ENCODE assay signal across 10 cellular contexts in genomic region chr9:122180633-122181032, GRCh38. TPM values are rescaled to one million over a fixed set of nuclear protein-coding genes. Genes with fewer than 3 reads are reported as not detected.
A peak's percentile ranks its signal among the peaks of the same experiment; 100 is the strongest.
DNase-seq lines count a peak whose midpoint lies in the region; ATAC-seq and TF ChIP-seq lines count a peak whose summit lies in the region.
"Had no signal": no experiment of that assay in that cellular context is flagged by ENCODE, and none has a peak within 500 bp of the region (broad histone marks: within the 10 kb centered on the region; RNA-seq: fewer than 3 reads in every experiment).

No MANE protein-coding gene starts in this region.

- H3K27me3 Mint-ChIP-seq in natural killer cell treated with Interleukin-12 subunit alpha and Interleukin-12 subunit beta and Interleukin-15 and Interleukin-18, amount 100 ng/mL, for 72 hours: peaks cover 2 to 30% of the 10 kb centered on the region in 2 donors

- no peak overlapping the region for H3K27ac ChIP-seq in SK-N-SH (ENCODE audit: low read depth in 2 of 2, low read length in 1 of 2)

- no peaks in the 10 kb centered on the region for H3K9me3 Mint-ChIP-seq in natural killer cell treated with Interleukin-12 subunit alpha and Interleukin-12 subunit beta and Interleukin-15 and Interleukin-18, amount 100 ng/mL, for 72 hours
- H3K9me3 Mint-ChIP-seq: CD8-positive, alpha-beta memory T cell had no signal

- H3K27me3 ChIP-seq in SK-N-SH (ENCODE audit: insufficient read depth): peaks cover 21% of the 10 kb centered on the region

- H4K20me1 ChIP-seq in SK-N-SH (ENCODE audit: insufficient read depth): no peaks in the 10 kb centered on the region

- no peaks in the 10 kb centered on the region for H3K4me1 Mint-ChIP-seq in natural killer cell treated with Interleukin-12 subunit alpha and Interleukin-12 subunit beta and Interleukin-15 and Interleukin-18, amount 100 ng/mL, for 72 hours (ENCODE audit: low read depth in 2 of 2)
- H3K4me1 Mint-ChIP-seq: CD8-positive, alpha-beta memory T cell had no signal

- no peaks in the 10 kb centered on the region for H3K9me2 ChIP-seq in SK-N-SH

- no peak for TF ChIP-seq EP300 in SK-N-SH (IDR thresholded peaks at IDR 0.05; ENCODE audit: borderline replicate concordance in 1 of 2, low read depth in 1 of 2, low read length in 1 of 2)

- no peaks in the 10 kb centered on the region for H3F3A ChIP-seq in SK-N-SH (replicated peaks; ENCODE audit: insufficient read depth)

- TF ChIP-seq RAD21 in SK-N-SH (IDR thresholded peaks at IDR 0.05; ENCODE audit: low read length): no peak

- ATAC-seq in HG02623 (IDR thresholded peaks at IDR 0.05; ENCODE audit: unreplicated experiment): no peak
- no peak for ATAC-seq in natural killer cell treated with Interleukin-12 subunit alpha and Interleukin-12 subunit beta and Interleukin-15 and Interleukin-18, amount 100 ng/mL, for 72 hours

- H3K9me3 ChIP-seq in SK-N-SH: no peaks in the 10 kb centered on the region

- H2AFZ ChIP-seq in SK-N-SH (ENCODE audit: low read depth): no peak overlapping the region

- POLR2A ChIA-PET in SK-N-SH (lab: Yijun Ruan, JAX): no interaction called here

- 23% methylated on average over 4 of the region's 4 CpGs for WGBS in SK-N-SH (ENCODE audit: low lambda C conversion rate)

- H3K4me3 Mint-ChIP-seq in natural killer cell treated with Interleukin-12 subunit alpha and Interleukin-12 subunit beta and Interleukin-15 and Interleukin-18, amount 100 ng/mL, for 72 hours: no peak overlapping the region
- H3K4me3 Mint-ChIP-seq: CD8-positive, alpha-beta memory T cell had no signal

- CTCF ChIA-PET in SK-N-SH (lab: Yijun Ruan, JAX): interaction anchor here (3.6 kb wide), 1 partner anchor 170 kb away, joined by 8 read pairs; no protein-coding TSS in a partner anchor

- H3K4me2 ChIP-seq in SK-N-SH: no peak overlapping the region

- no peak overlapping the region for H3K4me3 ChIP-seq in AG09309 (ENCODE audit: control insufficient read depth, low read depth, low read length)
- H3K4me3 ChIP-seq in SK-N-SH (ENCODE audit: low read depth in 2 of 2, low read length in 1 of 2): no peak overlapping the region

- H3K36me3 Mint-ChIP-seq in natural killer cell treated with Interleukin-12 subunit alpha and Interleukin-12 subunit beta and Interleukin-15 and Interleukin-18, amount 100 ng/mL, for 72 hours: no peaks in the 10 kb centered on the region
- H3K36me3 Mint-ChIP-seq: CD8-positive, alpha-beta memory T cell had no signal

- H3K36me3 ChIP-seq in SK-N-SH (replicated peaks in 1 of 2; ENCODE audit: control insufficient read depth in 1 of 2, insufficient read depth in 2 of 2, low read length in 1 of 2): no peaks in the 10 kb centered on the region

- no peak overlapping the region for H3K27ac Mint-ChIP-seq in natural killer cell treated with Interleukin-12 subunit alpha and Interleukin-12 subunit beta and Interleukin-15 and Interleukin-18, amount 100 ng/mL, for 72 hours

- H3K79me2 ChIP-seq in SK-N-SH (ENCODE audit: insufficient read depth): no peaks in the 10 kb centered on the region

- no peaks in the 10 kb centered on the region for H3K4me1 ChIP-seq in SK-N-SH (ENCODE audit: control insufficient read depth in 1 of 2, insufficient read depth in 2 of 2, low read depth in 1 of 2, low read length in 1 of 2)

- H3K9ac ChIP-seq in SK-N-SH: no peak overlapping the region

- TF ChIP-seq CTCF in AG09309 (IDR thresholded peaks at IDR 0.05; ENCODE audit: control insufficient read depth, insufficient read depth, low read depth, low read length, missing control alignments): no peak
- no peak for TF ChIP-seq CTCF in SK-N-SH (IDR thresholded peaks at IDR 0.05)

- DNase-seq in AG09309 (ENCODE audit: low read depth) (peak; percentile 56), HS-5 (ENCODE audit: low read depth) (peak; percentile 39), SK-N-SH (no peak), fibroblast of the conjunctiva (ENCODE audit: low read depth) (peak; percentile 14), OCI-M2 (lab: John Stamatoyannopoulos, UW; ENCODE audit: unreplicated experiment) (no peak), NCI-H1105 (lab: John Stamatoyannopoulos, UW) (no peak)
- no peak for DNase-seq in natural killer cell treated with Interleukin-12 subunit alpha and Interleukin-12 subunit beta and Interleukin-15 and Interleukin-18, amount 100 ng/mL, for 72 hours (ENCODE audit: low spot score)
- DNase-seq: amniotic stem cell; CD8-positive, alpha-beta memory T cell had no signal

TF ChIP-seq in SK-N-SH, 30 proteins besides CTCF, POLR2A, EP300 and RAD21:
- TF ChIP-seq, protein P1, sequence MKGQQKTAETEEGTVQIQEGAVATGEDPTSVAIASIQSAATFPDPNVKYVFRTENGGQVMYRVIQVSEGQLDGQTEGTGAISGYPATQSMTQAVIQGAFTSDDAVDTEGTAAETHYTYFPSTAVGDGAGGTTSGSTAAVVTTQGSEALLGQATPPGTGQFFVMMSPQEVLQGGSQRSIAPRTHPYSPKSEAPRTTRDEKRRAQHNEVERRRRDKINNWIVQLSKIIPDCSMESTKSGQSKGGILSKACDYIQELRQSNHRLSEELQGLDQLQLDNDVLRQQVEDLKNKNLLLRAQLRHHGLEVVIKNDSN (IDR thresholded peaks at IDR 0.05; ENCODE audit: borderline replicate concordance, low read depth): peak; percentile 84; the same call in 1 of the 2 replicates
- TF ChIP-seq FOXJ3 (CRISPR knock-in tag; IDR thresholded peaks at IDR 0.05): no peak
TF ChIP-seq in SK-N-SH: peak in this region for 1.

RNA-seq across cellular contexts. Expression of gene MORN5, which starts 20.9 kb away (rescaled TPM):
- polyA plus RNA-seq in SK-N-SH (2012; rRNA removed): not detected in 2 replicates
- polyA plus RNA-seq in SK-N-SH (2012; cell fraction: cytosol; rRNA removed): 0.06 and 0.09 TPM in 2 replicates
- 0.11 and 0.16 TPM in 2 replicates for polyA plus RNA-seq in SK-N-SH (2012; cell fraction: nucleus; rRNA removed)
- total RNA-seq in natural killer cell treated with Interleukin-12 subunit alpha and Interleukin-12 subunit beta and Interleukin-15 and Interleukin-18, amount 100 ng/mL, for 72 hours: not detected
- total RNA-seq: CD8-positive, alpha-beta memory T cell had no signal
- polyA plus RNA-seq: CD8-positive, alpha-beta memory T cell had no signal

RNA-seq across cellular contexts. Expression of gene NDUFA8, which starts 21.1 kb away (rescaled TPM):
- polyA plus RNA-seq in SK-N-SH (2012; rRNA removed): 97.4 and 116 TPM in 2 replicates
- polyA plus RNA-seq in SK-N-SH (2012; cell fraction: cytosol; rRNA removed): 129 and 149 TPM in 2 replicates
- polyA plus RNA-seq in SK-N-SH (2012; cell fraction: nucleus; rRNA removed): 34.0 and 34.2 TPM in 2 replicates
- 10 to 100 TPM; 36.5 to 45.6 TPM for total RNA-seq in natural killer cell treated with Interleukin-12 subunit alpha and Interleukin-12 subunit beta and Interleukin-15 and Interleukin-18, amount 100 ng/mL, for 72 hours

RNA-seq across cellular contexts. Expression of gene LHX6, which starts 48.1 kb away (rescaled TPM):
- polyA plus RNA-seq in SK-N-SH (2012; rRNA removed): 0.02 TPM in 1 of 2 replicates, not detected in the other
- 0.01 and 0.04 TPM in 2 replicates for polyA plus RNA-seq in SK-N-SH (2012; cell fraction: cytosol; rRNA removed)
- polyA plus RNA-seq in SK-N-SH (2012; cell fraction: nucleus; rRNA removed): 0.05 TPM in 1 of 2 replicates, not detected in the other
- total RNA-seq in natural killer cell treated with Interleukin-12 subunit alpha and Interleukin-12 subunit beta and Interleukin-15 and Interleukin-18, amount 100 ng/mL, for 72 hours: not detected
- total RNA-seq: CD8-positive, alpha-beta memory T cell had no signal
- polyA plus RNA-seq: CD8-positive, alpha-beta memory T cell had no signal

Comparison
In these comparisons a context has a peak if more than half of its experiments do, and no peak if none do; other contexts are left out.
1. DNase-seq: peak in AG09309 (single experiment), HS-5 (single experiment) and fibroblast of the conjunctiva (single experiment); none in SK-N-SH (single experiment), OCI-M2 (single experiment), natural killer cell treated with Interleukin-12 subunit alpha and Interleukin-12 subunit beta and Interleukin-15 and Interleukin-18, amount 100 ng/mL, for 72 hours (single experiment) and NCI-H1105 (single experiment).